Comparison of ENCODE assay signal across 8 cellular contexts in genomic region chr3:195106418-195106906, GRCh38.
A peak's percentile ranks its signal among the peaks of the same experiment; 100 is the strongest.
DNase-seq lines count a peak whose midpoint lies in the region; ATAC-seq and TF ChIP-seq lines count a peak whose summit lies in the region.

No MANE protein-coding gene starts in this region.

- H3K27me3 ChIP-seq in PC-3 (ENCODE audit: low read length) (no peaks in the 10 kb centered on the region), fibroblast of lung (ENCODE audit: control insufficient read depth, insufficient read depth, low read length) (no peaks in the 10 kb centered on the region), neuronal stem cell (ENCODE audit: control insufficient read depth in 3 of 3, insufficient read depth in 3 of 3, low read depth in 1 of 3, low read length in 3 of 3) (peaks cover 0 to 3% (median 0%) of the 10 kb centered on the region in 3 experiments), stomach smooth muscle (ENCODE audit: control insufficient read depth in 1 of 2, insufficient read depth in 2 of 2, low read length in 2 of 2) (no peaks in the 10 kb centered on the region)

- H2BK12ac ChIP-seq in neuronal stem cell (ENCODE audit: low read length): no peak overlapping the region

- CTCF ChIA-PET in PC-3 (lab: Charles Lee): interaction anchor here (0.6 to 1.6 kb wide), 5 partner anchors 39 to 435 kb away, joined by 3 to 9 read pairs (median 4); no protein-coding TSS in a partner anchor

- H3K23ac ChIP-seq in neuronal stem cell (ENCODE audit: low read depth, low read length, poor library complexity): peak overlapping the region; percentile 53

- H3K4me1 ChIP-seq in PC-3 (ENCODE audit: insufficient read depth, low read length) (peaks cover 50% of the 10 kb centered on the region), fibroblast of lung (ENCODE audit: control insufficient read depth, extremely low read depth, insufficient read depth, low read length) (peaks cover 3% of the 10 kb centered on the region), neuronal stem cell (ENCODE audit: control insufficient read depth in 2 of 2, insufficient read depth in 1 of 2, low read depth in 1 of 2, low read length in 2 of 2) (peaks cover 3 to 11% of the 10 kb centered on the region in 2 donors), stomach smooth muscle (ENCODE audit: control insufficient read depth, insufficient read depth, low read length) (peaks cover 20% of the 10 kb centered on the region)

- H3K9ac ChIP-seq in PC-3 (ENCODE audit: low read length): peak overlapping the region; percentile 32
- peak overlapping the region; percentile 43 for H3K9ac ChIP-seq in fibroblast of lung (ENCODE audit: insufficient read depth, low read length)
- H3K9ac ChIP-seq in neuronal stem cell (ENCODE audit: low read depth, low read length, poor library complexity): no peak overlapping the region
- peak overlapping the region in 1 of 2 donors; percentile 36 for H3K9ac ChIP-seq in stomach smooth muscle (ENCODE audit: low read length in 2 of 2)

- H3F3A ChIP-seq in PC-3 (ENCODE audit: low read length, unreplicated experiment): peaks cover 3% of the 10 kb centered on the region

- H4K91ac ChIP-seq in neuronal stem cell (ENCODE audit: low read depth, low read length, poor library complexity): no peak overlapping the region

- no CpG with 5 or more reads among the region's 29 CpGs for WGBS in neuronal stem cell (ENCODE audit: extremely low coverage in 2 of 2, insufficient read length in 2 of 2, insufficient replicate concordance in 1 of 2), 2 donors

- DNase-seq in PC-3 (peak; percentile 69), activated T-helper 1 cell treated with Interleukin-2 at 50 U/mL for 16 hours (ENCODE audit: low read depth) (peak; percentile 49), fibroblast of lung (ENCODE audit: low read depth in 2 of 2) (peak; percentile 56 to 61), neuronal stem cell (ENCODE audit: low spot score) (peak; percentile 69)

- no peak overlapping the region for H2BK15ac ChIP-seq in neuronal stem cell (ENCODE audit: low read length)

- POLR2A ChIA-PET in PC-3 (lab: Charles Lee; ENCODE audit: unreplicated experiment): no interaction called here

- no TSS peak for BruUV-seq in PC-3 (replicated peaks; lab: Mats Ljungman, UMichigan)

- peaks cover 13% of the 10 kb centered on the region; the same call in 1 of the 2 replicates for H3K79me2 ChIP-seq in PC-3 (ENCODE audit: low read length)
- H3K79me2 ChIP-seq in fibroblast of lung (ENCODE audit: control insufficient read depth, insufficient read depth, low read length): no peaks in the 10 kb centered on the region

- H3K4me3 ChIP-seq in PC-3 (ENCODE audit: low read length) (peak overlapping the region; percentile 34; the same call in 1 of the 2 replicates), fibroblast of lung (replicated peaks in 1 of 4; ENCODE audit: control extremely low read depth in 1 of 4, insufficient read depth in 1 of 4, low read depth in 3 of 4, low read length in 4 of 4) (peak overlapping the region in 1 of 4 experiments; percentile 33), neuronal stem cell (ENCODE audit: low read length in 2 of 2) (no peak overlapping the region), stomach smooth muscle (ENCODE audit: low read length in 2 of 2) (peak overlapping the region; percentile 44 to 57)

- no peak overlapping the region for H2AK5ac ChIP-seq in neuronal stem cell (ENCODE audit: low read depth, low read length)

- no peak overlapping the region for H3K27ac ChIP-seq in 22Rv1
- peak overlapping the region; percentile 88 for H3K27ac ChIP-seq in PC-3 (ENCODE audit: low read length)
- no peak overlapping the region for H3K27ac ChIP-seq in fibroblast of lung (ENCODE audit: insufficient read depth, low read length)
- H3K27ac ChIP-seq in neuronal stem cell (replicated peaks; ENCODE audit: low read length): no peak overlapping the region
- H3K27ac ChIP-seq in stomach smooth muscle (ENCODE audit: low read length): no peak overlapping the region

- ATAC-seq in GM18498 (IDR thresholded peaks at IDR 0.05; ENCODE audit: unreplicated experiment) (peak; percentile 67), HG03460 (IDR thresholded peaks at IDR 0.05; ENCODE audit: unreplicated experiment) (peak; percentile 68), PC-3 (peak; percentile 49)

- intact Hi-C loops in PC-3 (cut with micrococcal nuclease): loop anchor here (1.0 to 10.0 kb wide), 3 partner anchors 104 to 342 kb away; no protein-coding TSS in a partner anchor

- H2BK5ac ChIP-seq in neuronal stem cell (ENCODE audit: low read length): no peak overlapping the region

- H2AFZ ChIP-seq in PC-3 (ENCODE audit: low read length) (0 out of 2 replicates have a peak overlapping the region, but pooled peaks have one; percentile 6), fibroblast of lung (ENCODE audit: low read length) (peak overlapping the region; percentile 45), neuronal stem cell (ENCODE audit: low read length) (no peak overlapping the region)

- H3K36me3 ChIP-seq in PC-3 (ENCODE audit: low read depth, low read length) (no peaks in the 10 kb centered on the region), fibroblast of lung (ENCODE audit: control insufficient read depth, insufficient read depth, low read length) (peaks cover 1% of the 10 kb centered on the region), neuronal stem cell (replicated peaks in 1 of 2; ENCODE audit: control insufficient read depth in 2 of 2, insufficient read depth in 2 of 2, low read length in 2 of 2) (peaks cover 13 to 14% of the 10 kb centered on the region in 2 donors), stomach smooth muscle (ENCODE audit: control insufficient read depth in 2 of 2, insufficient read depth in 2 of 2, low read length in 2 of 2) (peaks cover 0 to 3% of the 10 kb centered on the region in 2 donors)

- no peak overlapping the region for H3K18ac ChIP-seq in neuronal stem cell (ENCODE audit: low read length)

- H3K9me2 ChIP-seq in PC-3 (replicated peaks; ENCODE audit: low read length): no peaks in the 10 kb centered on the region

- H3K4me2 ChIP-seq in PC-3 (ENCODE audit: low read length): peak overlapping the region; percentile 62
- H3K4me2 ChIP-seq in fibroblast of lung (ENCODE audit: extremely low read depth, insufficient read depth, low read length): peak overlapping the region; percentile 59
- H3K4me2 ChIP-seq in neuronal stem cell (ENCODE audit: insufficient read depth, low read length, poor library complexity, severe bottlenecking): peak overlapping the region; percentile 59

- no peak overlapping the region for H3K14ac ChIP-seq in neuronal stem cell (ENCODE audit: low read length)

- H4K20me1 ChIP-seq in PC-3 (ENCODE audit: low read length): no peaks in the 10 kb centered on the region
- H4K20me1 ChIP-seq in fibroblast of lung (ENCODE audit: control insufficient read depth, extremely low read depth, insufficient read depth, low read length): no peaks in the 10 kb centered on the region

- no peak overlapping the region for H2BK120ac ChIP-seq in neuronal stem cell (ENCODE audit: low read depth, low read length)

- H3K9me3 ChIP-seq in PC-3 (ENCODE audit: low read length) (no peaks in the 10 kb centered on the region), fibroblast of lung (ENCODE audit: control insufficient read depth, insufficient read depth, low read depth, low read length) (no peaks in the 10 kb centered on the region), neuronal stem cell (replicated peaks in 1 of 2; ENCODE audit: control insufficient read depth in 2 of 2, insufficient read depth in 1 of 2, low read depth in 1 of 2, low read length in 2 of 2) (peaks cover 0 to 10% of the 10 kb centered on the region in 2 donors), stomach smooth muscle (ENCODE audit: control insufficient read depth in 2 of 2, low read length in 2 of 2) (no peaks in the 10 kb centered on the region)

- no peak overlapping the region for H4K8ac ChIP-seq in neuronal stem cell (ENCODE audit: low read depth, low read length)

- H3K79me1 ChIP-seq in neuronal stem cell (ENCODE audit: low read depth, low read length): no peaks in the 10 kb centered on the region

- TF ChIP-seq CTCF in 22Rv1 (IDR thresholded peaks at IDR 0.05) (peak; percentile 98), PC-3 (conservative IDR thresholded peaks at IDR 0.05; ENCODE audit: low read depth, low read length) (peak; percentile 98), fibroblast of lung (conservative IDR thresholded peaks at IDR 0.05 in 1 of 2, IDR thresholded peaks at IDR 0.05 in 1 of 2; ENCODE audit: low read depth in 1 of 2, low read length in 2 of 2) (peak; percentile 70 to 92)

- H3K4ac ChIP-seq in neuronal stem cell (ENCODE audit: low read length): no peak overlapping the region

Comparison
In these comparisons a context has a peak if more than half of its experiments do, and no peak if none do; other contexts are left out.
1. H3K4me3 ChIP-seq: peak in PC-3 (single experiment) and stomach smooth muscle (2 of 2); none in neuronal stem cell (0 of 2).
2. Peak in every context shown above with its lines, with median percentiles within 50 percentile points of each other: CTCF ChIP-seq, ATAC-seq, DNase-seq and H3K4me2 ChIP-seq.